ENCODE assay signal across 14 cellular contexts in genomic region chr9:83154821-83155220, GRCh38.
DNase-seq lines count a peak whose midpoint lies in the region; ATAC-seq and TF ChIP-seq lines count a peak whose summit lies in the region.
"Had no signal": no experiment of that assay in that cellular context is flagged by ENCODE, and none has a peak within 500 bp of the region (broad histone marks: within the 10 kb centered on the region; RNA-seq: fewer than 3 reads in every experiment).

No MANE protein-coding gene starts in this region.

- H3K9me3 ChIP-seq in lung (ENCODE audit: control insufficient read depth in 2 of 2, insufficient read depth in 1 of 2, low read length in 1 of 2), result no peaks in the 10 kb centered on the region
- no peaks in the 10 kb centered on the region for H3K9me3 ChIP-seq in BE2C
- H3K9me3 ChIP-seq in esophagus squamous epithelium, result no peaks in the 10 kb centered on the region

- ATAC-seq in GM18505 (IDR thresholded peaks at IDR 0.05; ENCODE audit: unreplicated experiment) (peak; percentile 32), HG02973 (IDR thresholded peaks at IDR 0.05; ENCODE audit: unreplicated experiment) (peak; percentile 29), lung (ENCODE audit: insufficient read depth, low FRiP score) (peak; percentile 79)

- H3K27me3 ChIP-seq in lung (ENCODE audit: control insufficient read depth, insufficient read depth) (no peaks in the 10 kb centered on the region), BE2C (no peaks in the 10 kb centered on the region), esophagus squamous epithelium (no peaks in the 10 kb centered on the region)
- H3K27me3 ChIP-seq: cardiac muscle cell had no signal

- no peaks in the 10 kb centered on the region for H3K36me3 ChIP-seq in lung (ENCODE audit: control insufficient read depth in 2 of 2, insufficient read depth in 2 of 2, low read length in 2 of 2)
- no peaks in the 10 kb centered on the region for H3K36me3 ChIP-seq in BE2C
- H3K36me3 ChIP-seq in esophagus squamous epithelium, result no peaks in the 10 kb centered on the region
- H3K36me3 ChIP-seq: cardiac muscle cell had no signal

- H3K4me3 ChIP-seq in lung, result no peak overlapping the region
- no peak overlapping the region for H3K4me3 ChIP-seq in BE2C (ENCODE audit: low read depth, low read length)
- no peak overlapping the region for H3K4me3 ChIP-seq in esophagus squamous epithelium
- H3K4me3 ChIP-seq: cardiac muscle cell had no signal

- no peak for TF ChIP-seq POLR2A in GM18505 (IDR thresholded peaks at IDR 0.05; ENCODE audit: borderline replicate concordance, extremely low read depth, insufficient read depth, insufficient read length)
- TF ChIP-seq POLR2A in esophagus squamous epithelium (IDR thresholded peaks at IDR 0.05), result no peak

- no peak for TF ChIP-seq CTCF in lung (IDR thresholded peaks at IDR 0.05; ENCODE audit: control extremely low read depth, extremely low read depth)
- TF ChIP-seq CTCF in BE2C (IDR thresholded peaks at IDR 0.05; ENCODE audit: low read depth, low read length), result no peak
- no peak for TF ChIP-seq CTCF in esophagus squamous epithelium (IDR thresholded peaks at IDR 0.05)

- intact Hi-C loops in esophagus squamous epithelium (cut with DNase I), result no loop called here

- H3K27ac ChIP-seq in lung (ENCODE audit: low read depth in 1 of 2, low read length in 1 of 2), result no peak overlapping the region
- peak overlapping the region in 1 of 4 donors; percentile 14 for H3K27ac ChIP-seq in esophagus squamous epithelium
- H3K27ac ChIP-seq: cardiac muscle cell had no signal

- WGBS in lung, 2 donors, result 80 to 89% methylated on average over 2 of the region's 2 CpGs
- WGBS in esophagus squamous epithelium, 2 donors, result 68 to 75% methylated on average over 2 of the region's 2 CpGs

- H3K4me1 ChIP-seq in lung (ENCODE audit: control insufficient read depth in 2 of 2, insufficient read depth in 2 of 2, low read length in 2 of 2), result no peaks in the 10 kb centered on the region
- no peaks in the 10 kb centered on the region for H3K4me1 ChIP-seq in BE2C
- H3K4me1 ChIP-seq in esophagus squamous epithelium, result no peaks in the 10 kb centered on the region

- DNase-seq in T1000 (lab: John Stamatoyannopoulos, UW), result peak; percentile 3
- DNase-seq in lung (ENCODE audit: low spot score), result no peak
- no peak for DNase-seq in BE2C
- DNase-seq in NCI-H345 (lab: John Stamatoyannopoulos, UW), result no peak
- no peak for DNase-seq in nucleus accumbens (lab: John Stamatoyannopoulos, UW)
- DNase-seq in esophagus squamous epithelium (lab: John Stamatoyannopoulos, UW), result no peak
- DNase-seq: activated B cell treated with CpG ODN at 0.5 μM for 24 hours; activated T-cell treated with anti-CD3 and anti-CD28 coated beads, Interleukin-2, amount 50 U/mL, for 72 hours; SHP77; stimulated activated CD4-positive, alpha-beta T cell treated with anti-CD3 and anti-CD28 coated beads, Interleukin-1b, Interleukin-23, amount 100 ng/mL, for 48 hours; stimulated activated naive CD4-positive, alpha-beta T cell had no signal

Comparison
In these comparisons a context has a peak if more than half of its experiments do, and no peak if none do; other contexts are left out.
1. ATAC-seq: peak in every context shown above with its lines; median percentile 79 in lung; 32 in GM18505; 29 in HG02973.